ENCODE assay signal across 8 cellular contexts in genomic region chr3:143118630-143119008, GRCh38. TPM values are rescaled to one million over a fixed set of nuclear protein-coding genes. Genes with fewer than 3 reads are reported as not detected.
DNase-seq lines count a peak whose midpoint lies in the region; ATAC-seq and TF ChIP-seq lines count a peak whose summit lies in the region.

No MANE protein-coding gene starts in this region.

- peaks cover 30% of the 10 kb centered on the region for H3K27me3 ChIP-seq in BLaER1

- H3K4me1 Mint-ChIP-seq in natural killer cell treated with Interleukin-12 subunit alpha and Interleukin-12 subunit beta and Interleukin-15 and Interleukin-18, amount 100 ng/mL, for 72 hours (ENCODE audit: low read depth in 2 of 2) = peaks cover 21 to 27% of the 10 kb centered on the region in 2 donors

- peaks cover 0 to 3% of the 10 kb centered on the region in 2 donors for H3K27me3 Mint-ChIP-seq in natural killer cell treated with Interleukin-12 subunit alpha and Interleukin-12 subunit beta and Interleukin-15 and Interleukin-18, amount 100 ng/mL, for 72 hours

- peak overlapping the region; percentile 100 for H3K4me2 ChIP-seq in BLaER1

- peaks cover 6% of the 10 kb centered on the region for H3K36me3 Mint-ChIP-seq in natural killer cell treated with Interleukin-12 subunit alpha and Interleukin-12 subunit beta and Interleukin-15 and Interleukin-18, amount 100 ng/mL, for 72 hours

- no peak for DNase-seq in Jurkat, Clone E6-1 (ENCODE audit: low read depth, low spot score)
- DNase-seq in coronary artery (ENCODE audit: low spot score) = no peak
- DNase-seq in natural killer cell treated with Interleukin-12 subunit alpha and Interleukin-12 subunit beta and Interleukin-15 and Interleukin-18, amount 100 ng/mL, for 72 hours (ENCODE audit: low spot score) = no peak
- DNase-seq in GOT3 (lab: John Stamatoyannopoulos, UW) = no peak
- no peak for DNase-seq in activated effector memory CD4-positive, alpha-beta T cell treated with anti-CD3 and anti-CD28 coated beads, Interleukin-2, amount 50 U/mL, for 16 hours
- DNase-seq in hippocampal formation (lab: John Stamatoyannopoulos, UW) = no peak

- peaks cover 17% of the 10 kb centered on the region for H3K9me3 ChIP-seq in BLaER1

- TF ChIP-seq CTCF in coronary artery (IDR thresholded peaks at IDR 0.05) = no peak

- peaks cover 25% of the 10 kb centered on the region; the same call in 1 of the 2 replicates for H3K4me1 ChIP-seq in BLaER1

- no peaks in the 10 kb centered on the region for H3K9me3 Mint-ChIP-seq in natural killer cell treated with Interleukin-12 subunit alpha and Interleukin-12 subunit beta and Interleukin-15 and Interleukin-18, amount 100 ng/mL, for 72 hours

- ATAC-seq in natural killer cell treated with Interleukin-12 subunit alpha and Interleukin-12 subunit beta and Interleukin-15 and Interleukin-18, amount 100 ng/mL, for 72 hours = no peak
- ATAC-seq in GM21390 (IDR thresholded peaks at IDR 0.05; ENCODE audit: unreplicated experiment) = no peak

- H3K4me3 Mint-ChIP-seq in natural killer cell treated with Interleukin-12 subunit alpha and Interleukin-12 subunit beta and Interleukin-15 and Interleukin-18, amount 100 ng/mL, for 72 hours = peak overlapping the region; percentile 94

- H4K20me1 ChIP-seq in BLaER1 = no peaks in the 10 kb centered on the region

- H3K27ac ChIP-seq in BLaER1 = no peak overlapping the region
- no peak overlapping the region for H3K27ac ChIP-seq in coronary artery

- peak overlapping the region; percentile 77 to 88 for H3K27ac Mint-ChIP-seq in natural killer cell treated with Interleukin-12 subunit alpha and Interleukin-12 subunit beta and Interleukin-15 and Interleukin-18, amount 100 ng/mL, for 72 hours

- H3K9ac ChIP-seq in BLaER1 = no peak overlapping the region

- H3K4me3 ChIP-seq in BLaER1 (peak overlapping the region; percentile 78), coronary artery (peak overlapping the region; percentile 88)
- H3K4me3 ChIP-seq in Jurkat, Clone E6-1 (ENCODE audit: low read length) = peak overlapping the region; percentile 76; the same call in 1 of the 2 replicates

- H3K36me3 ChIP-seq in BLaER1 = no peaks in the 10 kb centered on the region

RNA-seq across cellular contexts. Expression of gene CHST2, which starts 1.0 kb away (rescaled TPM):
- polyA plus RNA-seq in Jurkat, Clone E6-1 (2012; ENCODE audit: insufficient read depth, insufficient read length) = 17.2 TPM
- 10 to 100 TPM; 16.3 to 26.9 TPM for total RNA-seq in natural killer cell treated with Interleukin-12 subunit alpha and Interleukin-12 subunit beta and Interleukin-15 and Interleukin-18, amount 100 ng/mL, for 72 hours
